ENCODE assay signal across 17 cellular contexts in the genomic region with DNA sequence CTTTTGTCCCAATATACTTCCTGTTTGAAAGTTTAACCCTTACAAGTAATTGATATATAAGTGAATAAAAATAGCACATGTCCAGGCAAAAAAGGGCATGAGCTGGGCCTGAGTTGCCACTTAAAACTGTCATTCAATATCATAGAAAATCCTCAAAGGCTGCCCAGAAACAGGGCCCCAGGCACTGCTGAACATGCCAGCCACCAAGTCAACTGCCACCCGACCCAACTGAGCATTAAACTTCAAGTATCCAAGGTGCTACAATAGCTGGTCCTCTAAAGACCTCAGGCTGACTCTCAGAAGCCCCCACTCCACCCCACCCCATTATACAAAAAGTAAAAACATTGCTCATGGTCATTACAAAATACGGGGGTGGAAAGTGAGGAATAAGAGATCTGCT.
DNase-seq lines count a peak whose midpoint lies in the region; ATAC-seq lines count a peak whose summit lies in the region.
"Had no signal": no experiment of that assay in that cellular context is flagged by ENCODE, and none has a peak within 500 bp of the region (broad histone marks: within the 10 kb centered on the region; RNA-seq: fewer than 3 reads in every experiment).

No MANE protein-coding gene starts in this region.

- H3K9me3 ChIP-seq in HUES6 (ENCODE audit: control insufficient read depth, insufficient read depth, low read depth, low read length) = no peaks in the 10 kb centered on the region
- H3K9me3 ChIP-seq: heart right ventricle, ovary, SJSA1 had no signal

- H3K9me3 Mint-ChIP-seq in activated T-cell treated with anti-CD3 and anti-CD28 coated beads, Interleukin-2, amount 50 U/mL, for 72 hours = no peaks in the 10 kb centered on the region
- H3K9me3 Mint-ChIP-seq in immature natural killer cell = no peaks in the 10 kb centered on the region
- H3K9me3 Mint-ChIP-seq in stimulated activated effector memory CD8-positive, alpha-beta T cell treated with anti-CD3 and anti-CD28 coated beads, Interleukin-12 subunit alpha, Interleukin-12 subunit beta, amount 100 ng/mL, for 72 hours = no peaks in the 10 kb centered on the region
- H3K9me3 Mint-ChIP-seq: central memory CD8-positive, alpha-beta T cell had no signal

- ATAC-seq in activated T-cell treated with anti-CD3 and anti-CD28 coated beads, Interleukin-2, amount 50 U/mL, for 72 hours (replicated peaks in 1 of 2) = no peak
- ATAC-seq in stimulated activated effector memory CD8-positive, alpha-beta T cell treated with anti-CD3 and anti-CD28 coated beads, Interleukin-12 subunit alpha, Interleukin-12 subunit beta, amount 100 ng/mL, for 72 hours = no peak

- H3K36me3 ChIP-seq in HUES6 (ENCODE audit: control insufficient read depth, insufficient read depth, low read length) = peaks cover 35% of the 10 kb centered on the region
- H3K36me3 ChIP-seq: ovary had no signal

- H3K4me3 Mint-ChIP-seq in activated T-cell treated with anti-CD3 and anti-CD28 coated beads, Interleukin-2, amount 50 U/mL, for 72 hours = peak overlapping the region in 1 of 2 donors; percentile 50
- H3K4me3 Mint-ChIP-seq in immature natural killer cell = peak overlapping the region; percentile 78 to 92 (median 83)
- H3K4me3 Mint-ChIP-seq in stimulated activated effector memory CD8-positive, alpha-beta T cell treated with anti-CD3 and anti-CD28 coated beads, Interleukin-12 subunit alpha, Interleukin-12 subunit beta, amount 100 ng/mL, for 72 hours = peak overlapping the region; percentile 51

- H3K4me1 ChIP-seq in HUES6 (ENCODE audit: control insufficient read depth, insufficient read depth, low read length) = peaks cover 31% of the 10 kb centered on the region

- peak overlapping the region; percentile 68 for H3K27ac Mint-ChIP-seq in activated T-cell treated with anti-CD3 and anti-CD28 coated beads, Interleukin-2, amount 50 U/mL, for 72 hours
- peak overlapping the region; percentile 72 to 92 (median 82) for H3K27ac Mint-ChIP-seq in immature natural killer cell
- peak overlapping the region; percentile 81 for H3K27ac Mint-ChIP-seq in stimulated activated effector memory CD8-positive, alpha-beta T cell treated with anti-CD3 and anti-CD28 coated beads, Interleukin-12 subunit alpha, Interleukin-12 subunit beta, amount 100 ng/mL, for 72 hours

- H3K4me1 Mint-ChIP-seq in activated T-cell treated with anti-CD3 and anti-CD28 coated beads, Interleukin-2, amount 50 U/mL, for 72 hours (ENCODE audit: low read depth) = peaks cover 43% of the 10 kb centered on the region
- H3K4me1 Mint-ChIP-seq in immature natural killer cell = peaks cover 54 to 64% of the 10 kb centered on the region in 2 donors
- peaks cover 34% of the 10 kb centered on the region for H3K4me1 Mint-ChIP-seq in stimulated activated effector memory CD8-positive, alpha-beta T cell treated with anti-CD3 and anti-CD28 coated beads, Interleukin-12 subunit alpha, Interleukin-12 subunit beta, amount 100 ng/mL, for 72 hours

- H3K27me3 ChIP-seq in HUES6 (ENCODE audit: control insufficient read depth, insufficient read depth, low read length) = no peaks in the 10 kb centered on the region
- H3K27me3 ChIP-seq: heart right ventricle, ovary, SJSA1 had no signal

- no peak overlapping the region for H3K9ac ChIP-seq in HUES6 (ENCODE audit: low read length)

- no peak for DNase-seq in activated T-cell treated with anti-CD3 and anti-CD28 coated beads, Interleukin-2, amount 50 U/mL, for 72 hours
- no peak for DNase-seq in activated T-cell treated with anti-CD3 and anti-CD28 coated beads, Interleukin-2, amount 50 U/mL, for 48 hours
- DNase-seq in immature natural killer cell (no peak), GM19238 (ENCODE audit: insufficient read length, low spot score) (no peak), epidermal melanocyte (ENCODE audit: insufficient read length, low spot score) (no peak), AG08395 (ENCODE audit: low spot score) (no peak)
- no peak for DNase-seq in stimulated activated effector memory CD8-positive, alpha-beta T cell treated with anti-CD3 and anti-CD28 coated beads, Interleukin-12 subunit alpha, Interleukin-12 subunit beta, amount 100 ng/mL, for 72 hours (ENCODE audit: low spot score in 2 of 2)
- DNase-seq: effector CD4-positive, alpha-beta T cell; heart right ventricle; kidney; NCI-H187; NCI-H446 treated with DMSO at 0.1 percent for 48 hours; stimulated activated CD4-positive, alpha-beta T cell treated with anti-CD3 and anti-CD28 coated beads, Interleukin-2, amount 100 ng/mL, for 48 hours had no signal

- no peak overlapping the region for H3K4me3 ChIP-seq in HUES6 (ENCODE audit: low read depth, low read length)
- H3K4me3 ChIP-seq: heart right ventricle, ovary, SJSA1 had no signal

- peaks cover 4 to 26% of the 10 kb centered on the region in 2 donors for H3K36me3 Mint-ChIP-seq in activated T-cell treated with anti-CD3 and anti-CD28 coated beads, Interleukin-2, amount 50 U/mL, for 72 hours (ENCODE audit: insufficient read depth in 2 of 2)
- peaks cover 30 to 45% (median 30%) of the 10 kb centered on the region in 3 donors for H3K36me3 Mint-ChIP-seq in immature natural killer cell
- peaks cover 79% of the 10 kb centered on the region for H3K36me3 Mint-ChIP-seq in stimulated activated effector memory CD8-positive, alpha-beta T cell treated with anti-CD3 and anti-CD28 coated beads, Interleukin-12 subunit alpha, Interleukin-12 subunit beta, amount 100 ng/mL, for 72 hours

- H3K27me3 Mint-ChIP-seq in activated T-cell treated with anti-CD3 and anti-CD28 coated beads, Interleukin-2, amount 50 U/mL, for 72 hours (ENCODE audit: low read depth) = no peaks in the 10 kb centered on the region
- H3K27me3 Mint-ChIP-seq in immature natural killer cell (ENCODE audit: low read depth in 3 of 3) = peaks cover 0 to 7% (median 7%) of the 10 kb centered on the region in 3 donors
- H3K27me3 Mint-ChIP-seq: central memory CD8-positive, alpha-beta T cell had no signal

- H3K27ac ChIP-seq in HUES6 (ENCODE audit: low read depth, low read length) = 0 out of 2 replicates have a peak overlapping the region, but pooled peaks have one; percentile 51
- H3K27ac ChIP-seq: ovary, SJSA1 had no signal
